14 cellular contexts compared by ENCODE assay signal in the genomic region with DNA sequence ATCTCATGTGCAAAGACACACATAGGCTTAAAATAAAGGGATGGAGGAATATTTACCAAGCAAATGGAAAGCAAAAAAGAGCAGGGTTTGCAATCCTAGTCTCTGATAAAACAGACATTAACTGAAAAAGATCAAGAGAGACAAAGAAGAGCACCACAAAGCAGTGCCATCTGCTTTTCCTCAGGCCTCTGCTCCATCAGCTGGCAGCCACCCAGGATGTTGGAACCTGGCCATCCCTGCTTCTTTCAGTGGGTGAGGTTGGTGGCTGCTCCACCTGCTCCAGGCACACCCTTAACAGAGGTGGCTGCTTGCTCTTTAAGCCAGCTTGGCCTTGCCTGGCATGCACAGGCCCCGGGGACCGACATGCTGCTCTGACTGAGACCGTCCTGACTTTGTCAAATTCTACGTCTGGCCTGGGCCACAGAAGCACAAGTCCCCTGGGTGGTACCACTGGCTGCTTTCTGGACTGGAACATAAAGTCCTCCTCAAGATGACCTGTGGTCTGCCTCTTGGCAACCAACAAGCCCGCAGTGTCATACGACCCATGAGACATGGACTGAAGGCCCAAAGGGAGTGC. TPM values are rescaled to one million over a fixed set of nuclear protein-coding genes. Genes with fewer than 3 reads are reported as not detected.
DNase-seq lines count a peak whose midpoint lies in the region; ATAC-seq, FAIRE-seq and TF ChIP-seq lines count a peak whose summit lies in the region.
"Not testable (repeated sequence)": the region's sequence is repeated elsewhere in the genome, so short reads cannot be mapped to it uniquely, and the experiment has no call there.
"Had no signal": no experiment of that assay in that cellular context is flagged by ENCODE, and none has a peak within 500 bp of the region (broad histone marks: within the 10 kb centered on the region; RNA-seq: fewer than 3 reads in every experiment).

No MANE protein-coding gene starts in this region.

- TF ChIP-seq CTCF in PC-3 (conservative IDR thresholded peaks at IDR 0.05; ENCODE audit: low read depth, low read length); K562 (IDR thresholded peaks at IDR 0.05 in 2 of 3, conservative IDR thresholded peaks at IDR 0.05 in 1 of 3; ENCODE audit: insufficient read depth in 2 of 3, low read depth in 1 of 3, low read length in 3 of 3); spleen (IDR thresholded peaks at IDR 0.05 in 8 of 11, conservative IDR thresholded peaks at IDR 0.05 in 3 of 11); testis (IDR thresholded peaks at IDR 0.05): not testable (repeated sequence)

- not testable (repeated sequence) for TF ChIP-seq RAD21 in K562 (CRISPR knock-in tag; conservative IDR thresholded peaks at IDR 0.05 in 1 of 2, IDR thresholded peaks at IDR 0.05 in 1 of 2)

- H3F3A ChIP-seq in PC-3 (ENCODE audit: low read length, unreplicated experiment), result not testable (repeated sequence)

- peak; percentile 1 for DNase-seq in PC-3
- not testable (repeated sequence) for DNase-seq in K562 (ENCODE audit: extremely low read depth in 1 of 4, low spot score in 3 of 4); stimulated activated naive CD8-positive, alpha-beta T cell treated with anti-CD3 and anti-CD28 coated beads, Interleukin-15, Interleukin-2, amounts not matched to agents 100 U/mL and 50 U/mL, for 24 hours
- DNase-seq in Right ventricle myocardium inferior (ENCODE audit: missing footprints), result peak; percentile 18
- DNase-seq in myocyte (ENCODE audit: low read depth), result peak; percentile 72
- DNase-seq in spleen, result peak; percentile 67
- DNase-seq in testis, result peak; percentile 20

- in situ Hi-C loops in K562 (cut with MboI), result not testable (repeated sequence)

- H3K9me3 ChIP-seq in PC-3 (ENCODE audit: low read length); K562 (replicated peaks; ENCODE audit: control insufficient read depth, insufficient read depth, low read depth, low read length); testis: not testable (repeated sequence)
- peaks cover 0 to 12% (median 1%) of the 10 kb centered on the region in 8 donors for H3K9me3 ChIP-seq in spleen

- H3K9ac ChIP-seq in PC-3 (ENCODE audit: low read length); K562 (ENCODE audit: insufficient read depth in 1 of 2, low read depth in 2 of 2, low read length in 2 of 2): not testable (repeated sequence)

- H3K79me2 ChIP-seq in PC-3 (ENCODE audit: low read length); K562 (ENCODE audit: control insufficient read depth, insufficient read depth, low read length): not testable (repeated sequence)

- WGBS in K562 (ENCODE audit: insufficient coverage, low coverage, missing lambda C conversion rate), result no CpG with 5 or more reads among the region's 6 CpGs
- 93% methylated on average over 3 of the region's 6 CpGs; no CpG with 5 or more reads in 4 of the 5 donors for WGBS in spleen, 5 donors
- no CpG with 5 or more reads among the region's 6 CpGs for WGBS in testis, 2 donors

- not testable (repeated sequence) for H3K27me3 ChIP-seq in PC-3 (ENCODE audit: low read length); K562 (ENCODE audit: control insufficient read depth in 2 of 2, insufficient read depth in 2 of 2, low read length in 2 of 2); spleen (replicated peaks in 1 of 7); testis

- H3K9me1 ChIP-seq in K562 (ENCODE audit: control insufficient read depth, insufficient read depth, low read length), result not testable (repeated sequence)

- intact Hi-C loops in PC-3 (cut with micrococcal nuclease); K562 (cut with micrococcal nuclease); Right ventricle myocardium inferior (cut with DNase I); spleen (cut with DNase I; ENCODE audit: low total_unique reads); testis (cut with DNase I; ENCODE audit: low total_unique reads): not testable (repeated sequence)

- CTCF ChIA-PET in PC-3 (lab: Charles Lee); K562 (lab: Yijun Ruan, JAX; ENCODE audit: low intra/inter-chr PET ratio): not testable (repeated sequence)

- H3K4me2 ChIP-seq in PC-3 (ENCODE audit: low read length); K562 (ENCODE audit: insufficient read depth, low read length): not testable (repeated sequence)

- H2AFZ ChIP-seq in PC-3 (ENCODE audit: low read length); K562 (ENCODE audit: low read depth, low read length): not testable (repeated sequence)

- not testable (repeated sequence) for TF ChIP-seq POLR2A in K562 (conservative IDR thresholded peaks at IDR 0.05); spleen (IDR thresholded peaks at IDR 0.05); testis (IDR thresholded peaks at IDR 0.05)

- POLR2A ChIA-PET in PC-3 (lab: Charles Lee; ENCODE audit: unreplicated experiment); K562 (lab: Yijun Ruan, JAX): not testable (repeated sequence)

- H3K36me3 ChIP-seq in PC-3 (ENCODE audit: low read depth, low read length); K562 (ENCODE audit: control insufficient read depth, insufficient read depth, low read length); spleen; testis (ENCODE audit: low read depth, missing control alignments): not testable (repeated sequence)

- H3K4me3 ChIP-seq in PC-3 (ENCODE audit: low read length); K562; spleen; testis: not testable (repeated sequence)

- H3K4me1 ChIP-seq in PC-3 (ENCODE audit: insufficient read depth, low read length); K562 (replicated peaks in 1 of 2; ENCODE audit: control insufficient read depth in 2 of 2, insufficient read depth in 2 of 2, low read length in 2 of 2); spleen; testis: not testable (repeated sequence)

- H3K27ac ChIP-seq in PC-3 (ENCODE audit: low read length); K562 (ENCODE audit: extremely low read depth, low read depth, low read length); spleen; testis: not testable (repeated sequence)

- not testable (repeated sequence) for H3K9me2 ChIP-seq in PC-3 (replicated peaks; ENCODE audit: low read length)

- not testable (repeated sequence) for H4K20me1 ChIP-seq in PC-3 (ENCODE audit: low read length); K562 (replicated peaks; ENCODE audit: control insufficient read depth, insufficient read depth, low read length)

- not testable (repeated sequence) for ATAC-seq in PC-3, Right ventricle myocardium inferior
- peak; percentile 53; the same call in 2 of the 3 replicates for ATAC-seq in K562
- peak; percentile 23 for ATAC-seq in stimulated activated naive CD8-positive, alpha-beta T cell treated with anti-CD3 and anti-CD28 coated beads, Interleukin-15, Interleukin-2, amounts not matched to agents 100 U/mL and 50 U/mL, for 24 hours

- not testable (repeated sequence) for TF ChIP-seq EP300 in K562 (IDR thresholded peaks at IDR 0.05; ENCODE audit: low read length)

- BruUV-seq in PC-3 (replicated peaks; lab: Mats Ljungman, UMichigan); K562 (replicated peaks; lab: Mats Ljungman, UMichigan): not testable (repeated sequence)

- not testable (repeated sequence) for FAIRE-seq in K562 (lab: Jason Lieb, UNC)

RNA-seq across cellular contexts. Expression of gene POTEG, which starts 51.0 kb away (rescaled TPM):
- total RNA-seq in PC-3 (2014; rRNA removed) (0.12 TPM in 1 of 2 replicates, not detected in the other), K562 (2014; rRNA removed) (not detected in 2 replicates), K562 (2014; rRNA removed; fragmentation: Illumina TruSeq; extraction: Trizol) (not detected in 2 replicates), K562 (2015; rRNA removed; fragmentation: Illumina TruSeq; extraction: Trizol) (not detected in 2 replicates), K562 (2021) (not detected in 2 replicates), Right ventricle myocardium inferior (not detected), myocyte (not detected in 2 replicates), spleen (under 1 TPM in 2 of 7 donors, not detected in 5; 0.24 to 0.51 TPM), testis (10 to 100 TPM; 47.9 to 88.6 TPM)
- total RNA-seq in K562 (2011; cell fraction: chromatin; rRNA removed; ENCODE audit: low replicate concordance), result 0.19 TPM in 1 of 2 replicates, not detected in the other
- not detected in 2 replicates for total RNA-seq in K562 (2011; cell fraction: nucleolus; rRNA removed)
- not detected in 2 replicates for total RNA-seq in K562 (2011; cell fraction: nucleoplasm; rRNA removed)
- polyA plus RNA-seq in K562 (2011; rRNA removed) (not detected in 2 replicates), K562 (2014; fragmentation: Illumina TruSeq; extraction: Trizol) (not detected in 2 replicates), K562 (2014; fragmentation: Nextera tagmentation; extraction: Ambion mirVana) (not detected), K562 (2014; rRNA removed) (not detected in 2 replicates), spleen (not detected), testis (ENCODE audit: insufficient read depth, low read depth, low replicate concordance) (4.2 TPM)
- not detected in 2 replicates for polyA plus RNA-seq in K562 (2011; cell fraction: cytosol; rRNA removed)
- not detected in 2 replicates for polyA plus RNA-seq in K562 (2011; cell fraction: nucleus; rRNA removed)
- not detected in 2 replicates for polyA plus RNA-seq in K562 (2012)
- not detected in 2 replicates for polyA minus RNA-seq in K562 (2011; rRNA and poly(A)+ RNA removed)
- polyA minus RNA-seq in K562 (2011; cell fraction: cytosol; rRNA and poly(A)+ RNA removed), result not detected in 2 replicates
- polyA minus RNA-seq in K562 (2011; cell fraction: nucleus; rRNA and poly(A)+ RNA removed), result not detected in 2 replicates
- polyA plus RNA-seq in myocyte (2012), result 0.04 TPM
- total RNA-seq: A673; Caco-2; Calu3; CD4-positive, alpha-beta T cell; CD8-positive, alpha-beta T cell had no signal
- polyA plus RNA-seq: AG04450, BJ had no signal

Comparison
In these comparisons a context has a peak if more than half of its experiments do, and no peak if none do; other contexts are left out.
1. RNA of gene POTEG, which starts 51.0 kb away (total RNA-seq): 47.9 to 88.6 TPM in testis; 0.24 to 0.51 TPM in spleen, 0.12 TPM in PC-3, 0.19 TPM in K562, not detected in Right ventricle myocardium inferior (single experiment) and not detected in myocyte; every median in the first group is over 10 times any median in the second.